Comparison of ENCODE assay signal across 16 cellular contexts in the genomic region with DNA sequence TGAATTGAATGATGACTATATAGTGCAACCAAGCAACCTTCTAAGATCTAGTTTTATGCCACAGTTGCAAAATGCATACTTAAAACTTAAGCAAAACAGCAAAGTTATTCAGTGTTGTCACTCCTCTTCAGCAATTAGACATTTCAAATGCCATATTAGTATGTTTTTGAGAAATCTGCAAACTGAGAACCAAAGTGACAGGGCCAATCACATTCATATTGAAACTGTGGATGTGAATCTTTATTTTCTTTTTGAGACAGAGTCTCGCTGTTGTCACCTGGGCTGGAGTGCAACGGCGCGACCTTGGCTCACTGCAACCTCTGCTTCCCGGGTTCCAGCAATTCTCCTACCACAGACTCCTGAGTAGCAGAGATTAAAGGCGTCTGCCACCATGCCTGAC.
DNase-seq lines count a peak whose midpoint lies in the region; ATAC-seq and TF ChIP-seq lines count a peak whose summit lies in the region.
"Had no signal": no experiment of that assay in that cellular context is flagged by ENCODE, and none has a peak within 500 bp of the region (broad histone marks: within the 10 kb centered on the region; RNA-seq: fewer than 3 reads in every experiment).

No MANE protein-coding gene starts in this region.

- H4K20me1 ChIP-seq in osteoblast (ENCODE audit: insufficient read depth, low read length) (no peaks in the 10 kb centered on the region), Karpas-422 (ENCODE audit: insufficient read depth, low read depth, low read length) (no peaks in the 10 kb centered on the region)

- TF ChIP-seq CTCF in nephron (IDR thresholded peaks at IDR 0.05; ENCODE audit: unreplicated experiment in 3 of 3): no peak
- no peak for TF ChIP-seq CTCF in foreskin keratinocyte (conservative IDR thresholded peaks at IDR 0.05)
- no peak for TF ChIP-seq CTCF in osteoblast (IDR thresholded peaks at IDR 0.05; ENCODE audit: extremely low read depth, low read depth, low read length)

- H3K27ac ChIP-seq in foreskin keratinocyte: no peak overlapping the region
- no peak overlapping the region for H3K27ac ChIP-seq in osteoblast (ENCODE audit: low read depth, low read length)
- H3K27ac ChIP-seq in Karpas-422 (ENCODE audit: low read length): no peak overlapping the region
- H3K27ac ChIP-seq: colonic mucosa, spleen had no signal

- no peaks in the 10 kb centered on the region for H3K79me2 ChIP-seq in osteoblast (ENCODE audit: insufficient read depth, low read length)
- no peaks in the 10 kb centered on the region for H3K79me2 ChIP-seq in Karpas-422 (ENCODE audit: low read length)

- no peaks in the 10 kb centered on the region for H3K36me3 ChIP-seq in osteoblast (ENCODE audit: insufficient read depth, low read length)
- H3K36me3 ChIP-seq in Karpas-422 (ENCODE audit: insufficient read depth, low read length): no peaks in the 10 kb centered on the region
- H3K36me3 ChIP-seq: colonic mucosa, spleen had no signal

- H3K4me1 ChIP-seq in foreskin keratinocyte (no peaks in the 10 kb centered on the region), osteoblast (ENCODE audit: insufficient read depth, low read length) (peaks cover 5% of the 10 kb centered on the region), Karpas-422 (ENCODE audit: low read length) (no peaks in the 10 kb centered on the region)
- H3K4me1 ChIP-seq: colonic mucosa, spleen had no signal

- no peaks in the 10 kb centered on the region for H3K9me2 ChIP-seq in Karpas-422 (replicated peaks; ENCODE audit: insufficient read depth, low read length)

- H3K27ac Mint-ChIP-seq in activated naive CD4-positive, alpha-beta T cell treated with anti-CD3 and anti-CD28 coated beads, Interleukin-2, amount 10 ng/mL, durations not matched to agents 7 days and 5 days: peak overlapping the region; percentile 3
- H3K27ac Mint-ChIP-seq in nephron: peak overlapping the region in 2 of 3 experiments; percentile 43 to 52

- peaks cover 76% of the 10 kb centered on the region for H3K4me1 Mint-ChIP-seq in activated naive CD4-positive, alpha-beta T cell treated with anti-CD3 and anti-CD28 coated beads, Interleukin-2, amount 10 ng/mL, durations not matched to agents 7 days and 5 days
- H3K4me1 Mint-ChIP-seq in nephron: peaks cover 23% of the 10 kb centered on the region

- H3K4me2 ChIP-seq in osteoblast (ENCODE audit: insufficient read depth, low read length) (no peak overlapping the region), Karpas-422 (ENCODE audit: low read depth, low read length, poor library complexity, severe bottlenecking) (no peak overlapping the region)

- H3K4me3 ChIP-seq in osteoblast (ENCODE audit: insufficient read depth, low read length) (no peak overlapping the region), Karpas-422 (ENCODE audit: low read length) (no peak overlapping the region)
- H3K4me3 ChIP-seq: colonic mucosa, mucosa of descending colon, spleen had no signal

- no peak overlapping the region for H3K9ac ChIP-seq in Karpas-422 (ENCODE audit: low read length)

- H3K4me3 Mint-ChIP-seq in activated naive CD4-positive, alpha-beta T cell treated with anti-CD3 and anti-CD28 coated beads, Interleukin-2, amount 10 ng/mL, durations not matched to agents 7 days and 5 days: no peak overlapping the region
- no peak overlapping the region for H3K4me3 Mint-ChIP-seq in nephron

- DNase-seq in activated naive CD4-positive, alpha-beta T cell treated with anti-CD3 and anti-CD28 coated beads, Interleukin-2, amount 10 ng/mL, durations not matched to agents 7 days and 5 days: no peak
- DNase-seq in activated naive CD4-positive, alpha-beta T cell treated with anti-CD3 and anti-CD28 coated beads, Interleukin-2, amount 50 U/mL, for 16 hours: no peak
- DNase-seq in foreskin keratinocyte (no peak), osteoblast (ENCODE audit: insufficient read length, low spot score, missing footprints) (no peak), Karpas-422 (no peak)
- DNase-seq: aorta, Calu3, colonic mucosa, KG1, mucosa of descending colon, NCI-H1417 treated with DMSO at 0.1 percent for 48 hours, NCI-H446, spleen had no signal

- ATAC-seq in GM21390 (IDR thresholded peaks at IDR 0.05; ENCODE audit: unreplicated experiment) (peak; percentile 65), HG03066 (IDR thresholded peaks at IDR 0.05; ENCODE audit: low read depth, unreplicated experiment) (peak; percentile 45), foreskin keratinocyte (no peak)
- ATAC-seq: mucosa of descending colon had no signal

- peaks cover 22% of the 10 kb centered on the region for H3K36me3 Mint-ChIP-seq in activated naive CD4-positive, alpha-beta T cell treated with anti-CD3 and anti-CD28 coated beads, Interleukin-2, amount 10 ng/mL, durations not matched to agents 7 days and 5 days
- no peaks in the 10 kb centered on the region for H3K36me3 Mint-ChIP-seq in nephron (ENCODE audit: low read depth)

- H2AFZ ChIP-seq in osteoblast (ENCODE audit: low read length) (no peak overlapping the region), Karpas-422 (ENCODE audit: low read length) (no peak overlapping the region)

- H3K9me3 ChIP-seq in osteoblast (ENCODE audit: low read depth, low read length) (no peaks in the 10 kb centered on the region), Karpas-422 (ENCODE audit: low read length) (no peaks in the 10 kb centered on the region)
- H3K9me3 ChIP-seq: colonic mucosa, mucosa of descending colon, spleen had no signal

- CTCF ChIA-PET in activated naive CD4-positive, alpha-beta T cell treated with anti-CD3 and anti-CD28 coated beads, Interleukin-2, amount 10 ng/mL, durations not matched to agents 7 days and 5 days (lab: Charles Lee): no interaction called here

- no peaks in the 10 kb centered on the region for H3K27me3 Mint-ChIP-seq in activated naive CD4-positive, alpha-beta T cell treated with anti-CD3 and anti-CD28 coated beads, Interleukin-2, amount 10 ng/mL, durations not matched to agents 7 days and 5 days
- H3K27me3 Mint-ChIP-seq in nephron (ENCODE audit: low read depth): no peaks in the 10 kb centered on the region

- H3K9me3 Mint-ChIP-seq in activated naive CD4-positive, alpha-beta T cell treated with anti-CD3 and anti-CD28 coated beads, Interleukin-2, amount 10 ng/mL, durations not matched to agents 7 days and 5 days: peaks cover 3% of the 10 kb centered on the region
- H3K9me3 Mint-ChIP-seq in nephron: no peaks in the 10 kb centered on the region

- H3K27me3 ChIP-seq in foreskin keratinocyte (no peaks in the 10 kb centered on the region), osteoblast (ENCODE audit: insufficient read depth, low read length) (no peaks in the 10 kb centered on the region), Karpas-422 (ENCODE audit: low read length) (no peaks in the 10 kb centered on the region)
- H3K27me3 ChIP-seq: colonic mucosa, spleen had no signal
